25 cellular contexts compared by ENCODE assay signal in genomic region chr16:29717113-29717512, GRCh38. TPM values are rescaled to one million over a fixed set of nuclear protein-coding genes. Genes with fewer than 3 reads are reported as not detected.
DNase-seq lines count a peak whose midpoint lies in the region; ATAC-seq, FAIRE-seq and TF ChIP-seq lines count a peak whose summit lies in the region.
"Had no signal": no experiment of that assay in that cellular context is flagged by ENCODE, and none has a peak within 500 bp of the region (broad histone marks: within the 10 kb centered on the region; RNA-seq: fewer than 3 reads in every experiment).

No MANE protein-coding gene starts in this region.

- in situ Hi-C loops in HepG2 (cut with HindIII; ENCODE audit: extremely low pct_ligation_motif_present, low pct_unique_long_range_greater_than_20kb) = no loop called here

- ATAC-seq in GM23338 (no peak), HepG2 (no peak), upper lobe of right lung (no peak), GM21723 (IDR thresholded peaks at IDR 0.05; ENCODE audit: unreplicated experiment) (no peak)
- no peak for ATAC-seq in central memory CD8-positive, alpha-beta T cell (replicated peaks; ENCODE audit: extremely low read depth, poor library complexity, severe bottlenecking)
- ATAC-seq: A549 had no signal

- no peak for TF ChIP-seq POLR2A in HepG2 (IDR thresholded peaks at IDR 0.05; ENCODE audit: insufficient read depth in 1 of 2, low read depth in 2 of 2, low read length in 2 of 2)

- H3K9me2 ChIP-seq in GM23338 (ENCODE audit: insufficient read depth) = no peaks in the 10 kb centered on the region

- H3K4me2 ChIP-seq in GM23338 (no peak overlapping the region), HepG2 (ENCODE audit: low read depth, low read length) (no peak overlapping the region)
- H3K4me2 ChIP-seq: A549 had no signal

- no peaks in the 10 kb centered on the region; the same call in 1 of the 3 replicates for H3K9me3 Mint-ChIP-seq in GM23338
- H3K9me3 Mint-ChIP-seq in central memory CD8-positive, alpha-beta T cell = no peaks in the 10 kb centered on the region
- H3K9me3 Mint-ChIP-seq: CD4-positive, alpha-beta memory T cell; HFFc6 had no signal

- no peak overlapping the region for H3K4me3 ChIP-seq in GM23338
- H3K4me3 ChIP-seq in HepG2 (replicated peaks in 1 of 3; ENCODE audit: insufficient read depth in 1 of 3, low read depth in 2 of 3, low read length in 3 of 3) = no peak overlapping the region
- no peak overlapping the region for H3K4me3 ChIP-seq in upper lobe of right lung
- H3K4me3 ChIP-seq: A549, GM23248, HAP-1 had no signal

- no TSS peak for BruUV-seq in HepG2 (replicated peaks; lab: Mats Ljungman, UMichigan)

- H3K4me3 Mint-ChIP-seq in GM23338 = no peak overlapping the region
- H3K4me3 Mint-ChIP-seq in central memory CD8-positive, alpha-beta T cell = no peak overlapping the region
- H3K4me3 Mint-ChIP-seq: CD4-positive, alpha-beta memory T cell; HFFc6 had no signal

- DNase-seq in GM23338 (ENCODE audit: low spot score) (no peak), HepG2 (ENCODE audit: low spot score) (no peak), upper lobe of right lung (peak; percentile 22), ureter (ENCODE audit: low spot score) (no peak), NCI-H2107 (lab: John Stamatoyannopoulos, UW) (no peak)
- DNase-seq in central memory CD8-positive, alpha-beta T cell (ENCODE audit: low spot score in 2 of 2) = no peak
- DNase-seq: 8988T; ACHN; C1 segment of cervical spinal cord; Calu3; CD4-positive, alpha-beta memory T cell; COR-L47; DMS53; DMS79 treated with DMSO at 0.1 percent for 48 hours; GF-D8; GM23248; HFFc6 had no signal

- H3K9me3 ChIP-seq in HepG2 (ENCODE audit: low read length) (no peaks in the 10 kb centered on the region), upper lobe of right lung (no peaks in the 10 kb centered on the region)
- H3K9me3 ChIP-seq: A549, HAP-1 had no signal

- peaks cover 20% of the 10 kb centered on the region for H3K27me3 Mint-ChIP-seq in GM23338 (ENCODE audit: insufficient read depth, low read depth, poor library complexity)
- H3K27me3 Mint-ChIP-seq in central memory CD8-positive, alpha-beta T cell = no peaks in the 10 kb centered on the region
- H3K27me3 Mint-ChIP-seq: CD4-positive, alpha-beta memory T cell had no signal

- no peak for TF ChIP-seq RAD21 in HepG2 (CRISPR knock-in tag; IDR thresholded peaks at IDR 0.05)

- WGBS in HepG2 (ENCODE audit: low lambda C conversion rate) = 42% methylated on average over 7 of the region's 7 CpGs

- H3K4me1 Mint-ChIP-seq in GM23338 = peaks cover 50% of the 10 kb centered on the region
- H3K4me1 Mint-ChIP-seq in central memory CD8-positive, alpha-beta T cell = peaks cover 11% of the 10 kb centered on the region

- H3K36me3 Mint-ChIP-seq in GM23338 (ENCODE audit: low read depth) = peaks cover 77% of the 10 kb centered on the region
- no peaks in the 10 kb centered on the region for H3K36me3 Mint-ChIP-seq in central memory CD8-positive, alpha-beta T cell (ENCODE audit: insufficient read depth)
- H3K36me3 Mint-ChIP-seq: CD4-positive, alpha-beta memory T cell had no signal

- H4K20me1 ChIP-seq in GM23338 (replicated peaks; ENCODE audit: insufficient read depth) (peaks cover 42% of the 10 kb centered on the region), HepG2 (ENCODE audit: insufficient read depth, low read length) (no peaks in the 10 kb centered on the region)

- POLR2A ChIA-PET in HepG2 (lab: Yijun Ruan, JAX) = interaction anchor here (1.0 kb wide), 1 partner anchor 37 kb away, joined by 3 read pairs; no protein-coding TSS in a partner anchor

- H3K27ac ChIP-seq in GM23338 (ENCODE audit: low read depth) = peak overlapping the region; percentile 51; the same call in 1 of the 2 replicates
- H3K27ac ChIP-seq in HepG2 (ENCODE audit: extremely low read length, insufficient read depth, low read length) = no peak overlapping the region
- no peak overlapping the region for H3K27ac ChIP-seq in upper lobe of right lung
- H3K27ac ChIP-seq: A549, GM23248 had no signal

- H3F3A ChIP-seq in GM23338 (replicated peaks; ENCODE audit: low read depth) = peaks cover 31% of the 10 kb centered on the region; the same call in 1 of the 2 replicates

- TF ChIP-seq EP300 in HepG2 (IDR thresholded peaks at IDR 0.05; ENCODE audit: low read depth in 2 of 2, low read length in 2 of 2) = no peak
- no peak for TF ChIP-seq EP300 in HepG2 (CRISPR knock-in tag; IDR thresholded peaks at IDR 0.05; ENCODE audit: borderline replicate concordance)

- H2AFZ ChIP-seq in GM23338 (no peak overlapping the region), HepG2 (ENCODE audit: low read length) (peak overlapping the region; percentile 22)
- H2AFZ ChIP-seq: GM23248 had no signal

- H3K36me3 ChIP-seq in GM23338 (ENCODE audit: insufficient read depth) (peaks cover 31% of the 10 kb centered on the region), HepG2 (replicated peaks in 1 of 2; ENCODE audit: control insufficient read depth in 1 of 2, insufficient read depth in 2 of 2, low read length in 2 of 2) (no peaks in the 10 kb centered on the region), upper lobe of right lung (no peaks in the 10 kb centered on the region)
- H3K36me3 ChIP-seq: HAP-1 had no signal

- CTCF ChIA-PET in HepG2 (lab: Yijun Ruan, JAX; ENCODE audit: low intra/inter-chr PET ratio, low total read pairs) = no interaction called here

- H3K4me1 ChIP-seq in GM23338 (ENCODE audit: insufficient read depth) = peaks cover 56% of the 10 kb centered on the region
- H3K4me1 ChIP-seq in HepG2 (ENCODE audit: insufficient read depth, low read length) = peaks cover 29% of the 10 kb centered on the region
- no peaks in the 10 kb centered on the region for H3K4me1 ChIP-seq in upper lobe of right lung
- H3K4me1 ChIP-seq: A549 had no signal

- no peak for FAIRE-seq in HepG2 (lab: Jason Lieb, UNC)
- FAIRE-seq: A549, GM12891, GM18507, H54 had no signal

- TF ChIP-seq CTCF in GM23338 (conservative IDR thresholded peaks at IDR 0.05; ENCODE audit: low read depth in 2 of 2) (no peak), HepG2 (CRISPR knock-in tag; IDR thresholded peaks at IDR 0.05) (no peak), upper lobe of right lung (IDR thresholded peaks at IDR 0.05) (no peak)

- peak overlapping the region; percentile 36; the same call in 1 of the 2 replicates for H3K27ac Mint-ChIP-seq in GM23338
- H3K27ac Mint-ChIP-seq in central memory CD8-positive, alpha-beta T cell (ENCODE audit: low read depth) = peak overlapping the region; percentile 46
- H3K27ac Mint-ChIP-seq: HFFc6 had no signal

- no peaks in the 10 kb centered on the region for H3K27me3 ChIP-seq in GM23338 (ENCODE audit: insufficient read depth)
- H3K27me3 ChIP-seq in HepG2 (ENCODE audit: control insufficient read depth in 1 of 2, insufficient read depth in 2 of 2, low read length in 2 of 2) = no peaks in the 10 kb centered on the region; a peak in 1 of 5 replicates
- no peaks in the 10 kb centered on the region for H3K27me3 ChIP-seq in upper lobe of right lung

- no peak overlapping the region for H3K9ac ChIP-seq in HepG2 (ENCODE audit: insufficient read depth, low read depth, low read length)
- H3K9ac ChIP-seq: GM23248 had no signal

- intact Hi-C loops in HepG2 (cut with micrococcal nuclease; ENCODE audit: unreplicated experiment) (no loop called here), upper lobe of right lung (cut with DNase I) (no loop called here)

- H3K79me2 ChIP-seq in GM23338 (replicated peaks; ENCODE audit: insufficient read depth) = peaks cover 93% of the 10 kb centered on the region
- H3K79me2 ChIP-seq in HepG2 (ENCODE audit: insufficient read depth, low read length) = no peaks in the 10 kb centered on the region

RNA-seq across cellular contexts. Expression of gene C16orf54, which starts 28.7 kb away (rescaled TPM):
- not detected in 2 replicates for total RNA-seq in GM23338 (2014; rRNA removed; shearing (Covaris generic))
- polyA plus RNA-seq in GM23338 (2016; fragmentation: Nextera tagmentation; extraction: Ambion mirVana) = 2.0 and 3.2 TPM in 2 replicates
- total RNA-seq in HepG2 (2016; rRNA removed; fragmentation: Illumina TruSeq; extraction: Trizol) = not detected in 2 replicates
- total RNA-seq in HepG2 (2016; cell fraction: cytosol; rRNA removed; fragmentation: Illumina TruSeq; extraction: Trizol; ENCODE audit: low read depth) = not detected in 2 replicates
- total RNA-seq in HepG2 (2016; cell fraction: insoluble cytoplasmic fraction; rRNA removed; fragmentation: Illumina TruSeq; extraction: Trizol) = not detected in 2 replicates
- total RNA-seq in HepG2 (2016; cell fraction: membrane; rRNA removed; fragmentation: Illumina TruSeq; extraction: Trizol) = not detected in 2 replicates
- total RNA-seq in HepG2 (2016; cell fraction: nucleus; rRNA removed; fragmentation: Illumina TruSeq; extraction: Trizol) = not detected in 2 replicates
- polyA plus RNA-seq in HepG2 (2011; rRNA removed) = not detected in 2 replicates
- not detected in 2 replicates for polyA plus RNA-seq in HepG2 (2011; cell fraction: cytosol; rRNA removed)
- not detected in 2 replicates for polyA plus RNA-seq in HepG2 (2011; cell fraction: nucleus; rRNA removed)
- not detected in 2 replicates for polyA plus RNA-seq in HepG2 (2012)
- polyA plus RNA-seq in HepG2 (2016; cell fraction: cytosol; fragmentation: Illumina TruSeq; extraction: Trizol; ENCODE audit: low read depth) = not detected in 2 replicates
- not detected in 2 replicates for polyA plus RNA-seq in HepG2 (2016; cell fraction: insoluble cytoplasmic fraction; fragmentation: Illumina TruSeq; extraction: Trizol; ENCODE audit: low read depth)
- polyA plus RNA-seq in HepG2 (2016; cell fraction: membrane; fragmentation: Illumina TruSeq; extraction: Trizol; ENCODE audit: low read depth) = not detected in 2 replicates
- not detected in 2 replicates for polyA plus RNA-seq in HepG2 (2016; cell fraction: nucleus; fragmentation: Illumina TruSeq; extraction: Trizol; ENCODE audit: insufficient read depth, low read depth)
- polyA minus RNA-seq in HepG2 (2011; rRNA and poly(A)+ RNA removed; ENCODE audit: low replicate concordance) = not detected in 2 replicates
- not detected in 2 replicates for polyA minus RNA-seq in HepG2 (2011; cell fraction: cytosol; rRNA and poly(A)+ RNA removed)
- polyA minus RNA-seq in HepG2 (2011; cell fraction: nucleus; rRNA and poly(A)+ RNA removed) = not detected in 2 replicates
- 7.3 TPM for total RNA-seq in upper lobe of right lung
- 1.6 TPM for total RNA-seq in ureter
- total RNA-seq: Calu3, G401, GM23248, HFFc6 had no signal
- polyA plus RNA-seq: A549, BJ, GM23248 had no signal

RNA-seq across cellular contexts. Expression of gene QPRT, which starts 38.1 kb away (rescaled TPM):
- 102 and 128 TPM in 2 replicates for total RNA-seq in GM23338 (2014; rRNA removed; shearing (Covaris generic))
- polyA plus RNA-seq in GM23338 (2016; fragmentation: Nextera tagmentation; extraction: Ambion mirVana) (65.4 and 79.1 TPM in 2 replicates), HepG2 (2011; rRNA removed) (130 and 137 TPM in 2 replicates)
- total RNA-seq in HepG2 (2016; rRNA removed; fragmentation: Illumina TruSeq; extraction: Trizol) (218 and 244 TPM in 2 replicates), upper lobe of right lung (15.0 TPM), ureter (24.7 TPM)
- total RNA-seq in HepG2 (2016; cell fraction: cytosol; rRNA removed; fragmentation: Illumina TruSeq; extraction: Trizol; ENCODE audit: low read depth) = 87.1 and 92.9 TPM in 2 replicates
- total RNA-seq in HepG2 (2016; cell fraction: insoluble cytoplasmic fraction; rRNA removed; fragmentation: Illumina TruSeq; extraction: Trizol) = 223 and 253 TPM in 2 replicates
- 152 and 159 TPM in 2 replicates for total RNA-seq in HepG2 (2016; cell fraction: membrane; rRNA removed; fragmentation: Illumina TruSeq; extraction: Trizol)
- 99.3 and 115 TPM in 2 replicates for total RNA-seq in HepG2 (2016; cell fraction: nucleus; rRNA removed; fragmentation: Illumina TruSeq; extraction: Trizol)
- 103 and 170 TPM in 2 replicates for polyA plus RNA-seq in HepG2 (2011; cell fraction: cytosol; rRNA removed)
- polyA plus RNA-seq in HepG2 (2011; cell fraction: nucleus; rRNA removed) = 80.0 and 88.2 TPM in 2 replicates
- polyA plus RNA-seq in HepG2 (2012) = 123 and 130 TPM in 2 replicates
- polyA plus RNA-seq in HepG2 (2016; cell fraction: cytosol; fragmentation: Illumina TruSeq; extraction: Trizol; ENCODE audit: low read depth) = 105 and 118 TPM in 2 replicates
- 245 and 255 TPM in 2 replicates for polyA plus RNA-seq in HepG2 (2016; cell fraction: insoluble cytoplasmic fraction; fragmentation: Illumina TruSeq; extraction: Trizol; ENCODE audit: low read depth)
- polyA plus RNA-seq in HepG2 (2016; cell fraction: membrane; fragmentation: Illumina TruSeq; extraction: Trizol; ENCODE audit: low read depth) = 133 and 135 TPM in 2 replicates
- 215 and 218 TPM in 2 replicates for polyA plus RNA-seq in HepG2 (2016; cell fraction: nucleus; fragmentation: Illumina TruSeq; extraction: Trizol; ENCODE audit: insufficient read depth, low read depth)
- 1.2 and 248 TPM in 2 replicates for polyA minus RNA-seq in HepG2 (2011; rRNA and poly(A)+ RNA removed; ENCODE audit: low replicate concordance)
- 160 and 171 TPM in 2 replicates for polyA minus RNA-seq in HepG2 (2011; cell fraction: cytosol; rRNA and poly(A)+ RNA removed)
- polyA minus RNA-seq in HepG2 (2011; cell fraction: nucleus; rRNA and poly(A)+ RNA removed) = 30.1 and 34.9 TPM in 2 replicates

RNA-seq across cellular contexts. Expression of gene SPN, which starts 54.1 kb away (rescaled TPM):
- total RNA-seq in GM23338 (2014; rRNA removed; shearing (Covaris generic)) = 2.1 and 2.3 TPM in 2 replicates
- polyA plus RNA-seq in GM23338 (2016; fragmentation: Nextera tagmentation; extraction: Ambion mirVana) (0.52 and 0.82 TPM in 2 replicates), HepG2 (2011; rRNA removed) (1.6 and 3.8 TPM in 2 replicates)
- total RNA-seq in HepG2 (2016; rRNA removed; fragmentation: Illumina TruSeq; extraction: Trizol) (0.22 and 0.38 TPM in 2 replicates), upper lobe of right lung (70.7 TPM), ureter (4.2 TPM)
- total RNA-seq in HepG2 (2016; cell fraction: cytosol; rRNA removed; fragmentation: Illumina TruSeq; extraction: Trizol; ENCODE audit: low read depth) = 0.10 TPM in 1 of 2 replicates, not detected in the other
- 0.10 and 0.35 TPM in 2 replicates for total RNA-seq in HepG2 (2016; cell fraction: insoluble cytoplasmic fraction; rRNA removed; fragmentation: Illumina TruSeq; extraction: Trizol)
- total RNA-seq in HepG2 (2016; cell fraction: membrane; rRNA removed; fragmentation: Illumina TruSeq; extraction: Trizol) = 0.06 TPM in 1 of 2 replicates, not detected in the other
- 0.28 and 0.34 TPM in 2 replicates for total RNA-seq in HepG2 (2016; cell fraction: nucleus; rRNA removed; fragmentation: Illumina TruSeq; extraction: Trizol)
- polyA plus RNA-seq in HepG2 (2011; cell fraction: cytosol; rRNA removed) = 0.94 and 1.1 TPM in 2 replicates
- 1.1 and 2.5 TPM in 2 replicates for polyA plus RNA-seq in HepG2 (2011; cell fraction: nucleus; rRNA removed)
- polyA plus RNA-seq in HepG2 (2012) = 2.4 and 2.5 TPM in 2 replicates
- 0.07 and 0.09 TPM in 2 replicates for polyA plus RNA-seq in HepG2 (2016; cell fraction: cytosol; fragmentation: Illumina TruSeq; extraction: Trizol; ENCODE audit: low read depth)
- polyA plus RNA-seq in HepG2 (2016; cell fraction: insoluble cytoplasmic fraction; fragmentation: Illumina TruSeq; extraction: Trizol; ENCODE audit: low read depth) = 0.25 and 0.39 TPM in 2 replicates
- polyA plus RNA-seq in HepG2 (2016; cell fraction: membrane; fragmentation: Illumina TruSeq; extraction: Trizol; ENCODE audit: low read depth) = 0.13 and 0.23 TPM in 2 replicates
- polyA plus RNA-seq in HepG2 (2016; cell fraction: nucleus; fragmentation: Illumina TruSeq; extraction: Trizol; ENCODE audit: insufficient read depth, low read depth) = 0.44 and 1.1 TPM in 2 replicates
- 1.7 and 5.3 TPM in 2 replicates for polyA minus RNA-seq in HepG2 (2011; rRNA and poly(A)+ RNA removed; ENCODE audit: low replicate concordance)
- polyA minus RNA-seq in HepG2 (2011; cell fraction: cytosol; rRNA and poly(A)+ RNA removed) = 0.79 and 1.7 TPM in 2 replicates
- 0.52 and 1.4 TPM in 2 replicates for polyA minus RNA-seq in HepG2 (2011; cell fraction: nucleus; rRNA and poly(A)+ RNA removed)
- total RNA-seq: Calu3, GM23248 had no signal
- polyA plus RNA-seq: BJ, GM23248 had no signal

Comparison
In these comparisons a context has a peak if more than half of its experiments do, and no peak if none do; other contexts are left out.
1. RNA of gene SPN, which starts 54.1 kb away (total RNA-seq): 70.7 TPM in upper lobe of right lung (single experiment); 4.2 TPM in ureter (single experiment), 2.1 to 2.3 TPM in GM23338 and 0.06 to 0.38 TPM in HepG2; every median in the first group is over 10 times any median in the second.